In genomic region chr5:79901631-79902030, GRCh38 we compare ENCODE assay signal across 8 cellular contexts.
"Had no signal": no experiment of that assay in that cellular context is flagged by ENCODE, and none has a peak within 500 bp of the region (broad histone marks: within the 10 kb centered on the region; RNA-seq: fewer than 3 reads in every experiment).

No MANE protein-coding gene starts in this region.

- ATAC-seq: GM23338, HCT116 had no signal

- H3K4me1 ChIP-seq: HAP-1 had no signal

- H3K4me3 ChIP-seq: GM23338, HAP-1 had no signal

- DNase-seq: GOT3, H7, H9, HCEC 1CT, HFFc6 had no signal

- H3K9me3 ChIP-seq: HAP-1 had no signal

- H2AFZ ChIP-seq: GM23338 had no signal

- H3K4me2 ChIP-seq: GM23338 had no signal

- H3K36me3 ChIP-seq: HAP-1 had no signal
